In the genomic region with DNA sequence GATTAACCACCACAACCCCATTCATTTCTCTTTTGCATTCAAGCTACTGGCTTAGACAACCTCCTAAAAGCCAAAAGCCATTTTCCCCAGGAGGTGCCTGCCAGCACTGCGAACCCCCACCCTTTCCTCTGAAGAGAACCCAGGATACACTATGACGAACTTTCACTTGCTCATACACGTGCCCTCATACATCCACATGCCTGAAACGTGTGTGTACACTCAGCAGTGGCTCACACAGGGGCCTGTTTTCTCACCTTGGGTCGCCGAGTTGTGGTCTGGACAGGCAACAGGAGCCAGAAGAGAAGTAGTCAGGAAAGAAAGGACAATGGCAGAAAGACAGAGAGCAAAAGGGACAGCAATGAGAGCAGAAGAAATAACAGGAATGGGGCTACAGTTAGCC, we compare ENCODE assay signal across 27 cellular contexts. TPM values are rescaled to one million over a fixed set of nuclear protein-coding genes. Genes with fewer than 3 reads are reported as not detected.
A peak's percentile ranks its signal among the peaks of the same experiment; 100 is the strongest.
DNase-seq lines count a peak whose midpoint lies in the region; ATAC-seq and TF ChIP-seq lines count a peak whose summit lies in the region.
"Had no signal": no experiment of that assay in that cellular context is flagged by ENCODE, and none has a peak within 500 bp of the region (broad histone marks: within the 10 kb centered on the region; RNA-seq: fewer than 3 reads in every experiment).

No MANE protein-coding gene starts in this region.

- H3K4me2 ChIP-seq in parathyroid adenoma (ENCODE audit: low read length): peak overlapping the region; percentile 76
- H3K4me2 ChIP-seq: hepatocyte had no signal

- H3K36me3 Mint-ChIP-seq in activated CD4-positive, alpha-beta T cell treated with anti-CD3 and anti-CD28 coated beads, Interleukin-2, amount 10 ng/mL, durations not matched to agents 7 days and 5 days (ENCODE audit: low read depth): peaks cover 27% of the 10 kb centered on the region

- H3K27ac Mint-ChIP-seq in activated CD4-positive, alpha-beta T cell treated with anti-CD3 and anti-CD28 coated beads, Interleukin-2, amount 10 ng/mL, durations not matched to agents 7 days and 5 days: peak overlapping the region; percentile 3
- H3K27ac Mint-ChIP-seq: activated naive CD8-positive, alpha-beta T cell had no signal

- DNase-seq in activated CD4-positive, alpha-beta T cell treated with anti-CD3 and anti-CD28 coated beads, Interleukin-2, amount 10 ng/mL, durations not matched to agents 7 days and 5 days: no peak
- DNase-seq in activated CD4-positive, alpha-beta T cell treated with anti-CD3 and anti-CD28 coated beads, Interleukin-2, amount 50 U/mL, for 1 hour: no peak
- DNase-seq in foreskin keratinocyte: peak in 1 of 2 donors; percentile 32
- DNase-seq in mucosa of descending colon: no peak
- DNase-seq in retina: no peak
- DNase-seq: 8988T; activated CD4-positive, alpha-beta T cell treated with anti-CD3 and anti-CD28 coated beads for 48 hours; activated effector memory CD4-positive, alpha-beta T cell treated with Interleukin-2 at 50 U/mL for 16 hours; aorta; Caco-2; esophagus squamous epithelium; NCI-H446 treated with DMSO at 0.1 percent for 48 hours; NCI-H774; SHP77; stimulated activated CD4-positive, alpha-beta T cell treated with anti-CD3 and anti-CD28 coated beads, Interleukin-12 subunit alpha, Interleukin-12 subunit beta, amount 100 ng/mL, for 4 hours; stimulated activated CD4-positive, alpha-beta T cell treated with anti-CD3 and anti-CD28 coated beads, Interleukin-2, amount 100 ng/mL, for 48 hours; trophoblast cell; WERI-Rb-1 had no signal

- POLR2A ChIA-PET in activated CD4-positive, alpha-beta T cell treated with anti-CD3 and anti-CD28 coated beads, Interleukin-2, amount 10 ng/mL, durations not matched to agents 7 days and 5 days (lab: Charles Lee): no interaction called here

- H3K4me1 ChIP-seq in foreskin keratinocyte (peaks cover 10% of the 10 kb centered on the region), parathyroid adenoma (peaks cover 26% of the 10 kb centered on the region), mucosa of descending colon (ENCODE audit: low read depth) (peaks cover 13% of the 10 kb centered on the region)
- H3K4me1 ChIP-seq: Caco-2 had no signal

- CTCF ChIA-PET in activated CD4-positive, alpha-beta T cell treated with anti-CD3 and anti-CD28 coated beads, Interleukin-2, amount 10 ng/mL, durations not matched to agents 7 days and 5 days (lab: Charles Lee): no interaction called here

- ATAC-seq in foreskin keratinocyte (peak; percentile 57), mucosa of descending colon (no peak), HG03469 (IDR thresholded peaks at IDR 0.05; ENCODE audit: unreplicated experiment) (no peak), GM21390 (IDR thresholded peaks at IDR 0.05; ENCODE audit: unreplicated experiment) (no peak)
- ATAC-seq: gastroesophageal sphincter, Panc1 had no signal

- H3K9me3 ChIP-seq in parathyroid adenoma (ENCODE audit: control insufficient read depth, low read length): no peaks in the 10 kb centered on the region
- H3K9me3 ChIP-seq in mucosa of descending colon: no peaks in the 10 kb centered on the region
- H3K9me3 ChIP-seq: Caco-2, esophagus squamous epithelium, gastroesophageal sphincter had no signal

- H3K79me2 ChIP-seq in parathyroid adenoma: peaks cover 46% of the 10 kb centered on the region

- no peaks in the 10 kb centered on the region for H3K9me3 Mint-ChIP-seq in activated CD4-positive, alpha-beta T cell treated with anti-CD3 and anti-CD28 coated beads, Interleukin-2, amount 10 ng/mL, durations not matched to agents 7 days and 5 days
- H3K9me3 Mint-ChIP-seq: CD14-positive monocyte had no signal

- intact Hi-C loops in mucosa of descending colon (cut with DNase I, micrococcal nuclease): no loop called here

- peaks cover 7% of the 10 kb centered on the region for H3K4me1 Mint-ChIP-seq in activated CD4-positive, alpha-beta T cell treated with anti-CD3 and anti-CD28 coated beads, Interleukin-2, amount 10 ng/mL, durations not matched to agents 7 days and 5 days
- H3K4me1 Mint-ChIP-seq: CD14-positive monocyte had no signal

- no peak overlapping the region for H3K4me3 Mint-ChIP-seq in activated CD4-positive, alpha-beta T cell treated with anti-CD3 and anti-CD28 coated beads, Interleukin-2, amount 10 ng/mL, durations not matched to agents 7 days and 5 days
- H3K4me3 Mint-ChIP-seq: activated naive CD8-positive, alpha-beta T cell; CD14-positive monocyte had no signal

- H3K36me3 ChIP-seq in parathyroid adenoma (ENCODE audit: control insufficient read depth, insufficient read depth, low read length) (no peaks in the 10 kb centered on the region), mucosa of descending colon (ENCODE audit: low read depth) (peaks cover 17% of the 10 kb centered on the region)

- H3K4me3 ChIP-seq in parathyroid adenoma (ENCODE audit: low read depth, low read length) (no peak overlapping the region), mucosa of descending colon (no peak overlapping the region)
- H3K4me3 ChIP-seq: gastroesophageal sphincter, hepatocyte, lung had no signal

- H3K9ac ChIP-seq in parathyroid adenoma: no peak overlapping the region

- no peak overlapping the region for H2AFZ ChIP-seq in parathyroid adenoma
- H2AFZ ChIP-seq: hepatocyte had no signal

- H3K27me3 ChIP-seq in foreskin keratinocyte (no peaks in the 10 kb centered on the region), parathyroid adenoma (ENCODE audit: control insufficient read depth, insufficient read depth, low read length) (no peaks in the 10 kb centered on the region)
- H3K27me3 ChIP-seq: esophagus squamous epithelium, gastroesophageal sphincter, hepatocyte had no signal

- no peak overlapping the region for H3K27ac ChIP-seq in foreskin keratinocyte
- H3K27ac ChIP-seq in parathyroid adenoma: no peak overlapping the region
- H3K27ac ChIP-seq: hepatocyte had no signal

- TF ChIP-seq CTCF in foreskin keratinocyte (conservative IDR thresholded peaks at IDR 0.05): no peak
- no peak for TF ChIP-seq CTCF in parathyroid adenoma (IDR thresholded peaks at IDR 0.05)
- no peak for TF ChIP-seq CTCF in mucosa of descending colon (IDR thresholded peaks at IDR 0.05)

- H3K27me3 Mint-ChIP-seq in activated CD4-positive, alpha-beta T cell treated with anti-CD3 and anti-CD28 coated beads, Interleukin-2, amount 10 ng/mL, durations not matched to agents 7 days and 5 days: no peaks in the 10 kb centered on the region
- H3K27me3 Mint-ChIP-seq: activated naive CD8-positive, alpha-beta T cell had no signal

RNA-seq across cellular contexts. Expression of a gene that starts 7.4 kb away (rescaled TPM):
- 100 to 1,000 TPM; 106 to 132 TPM for total RNA-seq in activated CD4-positive, alpha-beta T cell treated with anti-CD3 and anti-CD28 coated beads, Interleukin-2, amount 10 ng/mL, durations not matched to agents 7 days and 5 days
- total RNA-seq in foreskin keratinocyte (165 and 187 TPM in 2 replicates), mucosa of descending colon (100 to 1,000 TPM; 114 to 159 (median 116) TPM)
- polyA plus RNA-seq in foreskin keratinocyte: 178 and 183 TPM in 2 replicates

RNA-seq across cellular contexts. Expression of a gene that starts 29.5 kb away (rescaled TPM):
- 1 to 10 TPM; 3.0 to 4.3 TPM for total RNA-seq in activated CD4-positive, alpha-beta T cell treated with anti-CD3 and anti-CD28 coated beads, Interleukin-2, amount 10 ng/mL, durations not matched to agents 7 days and 5 days
- total RNA-seq in foreskin keratinocyte (0.17 and 0.25 TPM in 2 replicates), mucosa of descending colon (1 to 10 TPM; 2.1 to 3.1 (median 2.1) TPM)
- polyA plus RNA-seq in foreskin keratinocyte: 0.04 and 0.14 TPM in 2 replicates

RNA-seq across cellular contexts. Expression of a gene that starts 48.7 kb away (rescaled TPM):
- 1 to 10 TPM; 3.0 to 3.3 TPM for total RNA-seq in activated CD4-positive, alpha-beta T cell treated with anti-CD3 and anti-CD28 coated beads, Interleukin-2, amount 10 ng/mL, durations not matched to agents 7 days and 5 days
- total RNA-seq in foreskin keratinocyte (1.5 and 3.5 TPM in 2 replicates), mucosa of descending colon (1 to 10 TPM in 2 of 3 donors, under 1 TPM in 1; 0.53 to 2.3 (median 1.9) TPM)
- 1.9 and 3.2 TPM in 2 replicates for polyA plus RNA-seq in foreskin keratinocyte

RNA-seq across cellular contexts. Expression of a gene that starts 48.9 kb away (rescaled TPM):
- 10 to 100 TPM; 71.3 to 80.7 TPM for total RNA-seq in activated CD4-positive, alpha-beta T cell treated with anti-CD3 and anti-CD28 coated beads, Interleukin-2, amount 10 ng/mL, durations not matched to agents 7 days and 5 days
- total RNA-seq in foreskin keratinocyte: 73.6 and 80.9 TPM in 2 replicates
- 95.6 and 100 TPM in 2 replicates for polyA plus RNA-seq in foreskin keratinocyte
- total RNA-seq in mucosa of descending colon: 1 to 10 TPM; 4.0 to 4.8 (median 4.5) TPM
